6 cellular contexts compared by ENCODE assay signal in the genomic region with DNA sequence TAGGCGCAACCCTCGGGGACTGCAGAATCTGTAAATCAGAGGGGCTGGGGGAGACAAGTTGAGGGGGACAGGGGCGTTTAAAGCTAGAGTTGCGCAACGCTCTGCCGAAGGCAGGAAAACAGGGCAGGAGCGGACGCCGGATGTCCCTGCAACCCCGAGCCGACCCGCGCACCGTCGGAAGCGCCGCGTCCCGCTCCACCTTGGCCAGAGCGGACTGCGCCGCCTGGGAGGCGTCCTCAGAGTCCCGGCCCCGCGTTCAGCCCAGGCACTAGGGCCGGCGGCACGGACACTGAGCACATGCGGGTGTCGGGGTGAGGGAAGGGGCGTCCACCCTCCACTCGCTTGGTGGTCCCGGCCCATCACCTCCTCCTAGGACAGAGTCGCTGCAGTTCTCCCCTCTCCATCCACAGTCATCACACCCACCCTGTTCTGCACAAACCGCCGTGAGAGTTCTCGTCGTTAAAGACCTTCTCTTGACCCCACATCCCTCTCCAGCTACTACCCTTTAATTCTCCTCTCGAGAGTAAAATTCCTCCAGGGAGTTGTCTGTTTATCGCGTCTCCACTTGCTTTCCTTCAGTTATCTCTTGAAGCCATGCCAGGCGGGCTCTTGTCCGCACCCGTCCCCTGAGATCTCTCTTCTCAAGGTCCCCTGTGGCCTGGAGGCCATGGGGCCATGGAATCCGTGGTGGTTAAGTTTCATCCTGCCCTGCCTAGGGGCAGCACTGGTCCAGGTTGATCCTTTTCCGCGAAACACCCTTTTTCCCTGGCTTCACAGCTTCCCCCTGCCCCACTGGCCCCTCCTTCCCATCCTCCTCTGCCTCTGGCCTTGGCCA. TPM values are rescaled to one million over a fixed set of nuclear protein-coding genes. Genes with fewer than 3 reads are reported as not detected.
DNase-seq lines count a peak whose midpoint lies in the region; ATAC-seq and TF ChIP-seq lines count a peak whose summit lies in the region.

No MANE protein-coding gene starts in this region.

- peak overlapping the region; percentile 94 for H3K27ac ChIP-seq in psoas muscle

- peaks cover 37% of the 10 kb centered on the region for H3K4me1 Mint-ChIP-seq in activated T-cell treated with anti-CD3 and anti-CD28 coated beads, Interleukin-2, amount 50 U/mL, for 72 hours (ENCODE audit: low read depth)

- WGBS in psoas muscle, 3 donors: 16 to 24% (median 17%) methylated on average over 41 to 48 of the region's 48 CpGs

- no peaks in the 10 kb centered on the region for H3K9me3 Mint-ChIP-seq in activated T-cell treated with anti-CD3 and anti-CD28 coated beads, Interleukin-2, amount 50 U/mL, for 72 hours

- peak; percentile 14 to 35 for ATAC-seq in activated T-cell treated with anti-CD3 and anti-CD28 coated beads, Interleukin-2, amount 50 U/mL, for 72 hours (replicated peaks in 1 of 2)
- ATAC-seq in psoas muscle (peak in 1 of 4 donors; percentile 4), HG03342 (IDR thresholded peaks at IDR 0.05; ENCODE audit: unreplicated experiment) (no peak)

- intact Hi-C loops in psoas muscle (cut with DNase I): no loop called here

- peak; percentile 44 to 61 for DNase-seq in activated T-cell treated with anti-CD3 and anti-CD28 coated beads, Interleukin-2, amount 50 U/mL, for 72 hours
- no peak for DNase-seq in activated T-cell treated with anti-CD3 and anti-CD28 coated beads, Interleukin-2, amount 50 U/mL, for 48 hours
- DNase-seq in dermis blood vessel endothelial cell: peak; percentile 53
- DNase-seq in psoas muscle: peak; percentile 62 to 81
- DNase-seq in pons (ENCODE audit: low spot score): no peak

- H3K4me1 ChIP-seq in psoas muscle: peaks cover 25% of the 10 kb centered on the region

- H3K27ac Mint-ChIP-seq in activated T-cell treated with anti-CD3 and anti-CD28 coated beads, Interleukin-2, amount 50 U/mL, for 72 hours: peak overlapping the region; percentile 61

- peaks cover 25% of the 10 kb centered on the region for H3K27me3 Mint-ChIP-seq in activated T-cell treated with anti-CD3 and anti-CD28 coated beads, Interleukin-2, amount 50 U/mL, for 72 hours (ENCODE audit: low read depth)

- H3K9me3 ChIP-seq in psoas muscle: no peaks in the 10 kb centered on the region

- peaks cover 0 to 14% of the 10 kb centered on the region in 2 donors for H3K36me3 ChIP-seq in psoas muscle (ENCODE audit: insufficient read depth in 1 of 2, low read depth in 1 of 2)

- H3K36me3 Mint-ChIP-seq in activated T-cell treated with anti-CD3 and anti-CD28 coated beads, Interleukin-2, amount 50 U/mL, for 72 hours (ENCODE audit: insufficient read depth in 2 of 2): no peaks in the 10 kb centered on the region

- H3K4me3 ChIP-seq in psoas muscle: peak overlapping the region; percentile 85

- TF ChIP-seq CTCF in psoas muscle (IDR thresholded peaks at IDR 0.05): no peak

- H3K27me3 ChIP-seq in psoas muscle (ENCODE audit: insufficient read depth in 3 of 3, low read length in 2 of 3): no peaks in the 10 kb centered on the region

- H3K4me3 Mint-ChIP-seq in activated T-cell treated with anti-CD3 and anti-CD28 coated beads, Interleukin-2, amount 50 U/mL, for 72 hours: peak overlapping the region; percentile 84 to 85

RNA-seq across cellular contexts. Expression of gene PDLIM7, which starts 0.8 kb away (rescaled TPM):
- 10 to 100 TPM; 87.5 to 93.9 TPM for total RNA-seq in activated T-cell treated with anti-CD3 and anti-CD28 coated beads, Interleukin-2, amount 50 U/mL, for 72 hours
- total RNA-seq in dermis blood vessel endothelial cell (38.3 and 73.0 TPM in 2 replicates), psoas muscle (100 to 1,000 TPM; 134 to 221 (median 161) TPM)
- 100 to 1,000 TPM; 174 to 254 (median 221) TPM for polyA plus RNA-seq in psoas muscle

RNA-seq across cellular contexts. Expression of gene DOK3, which starts 11.4 kb away (rescaled TPM):
- 1 to 10 TPM; 4.0 to 5.7 TPM for total RNA-seq in activated T-cell treated with anti-CD3 and anti-CD28 coated beads, Interleukin-2, amount 50 U/mL, for 72 hours
- total RNA-seq in dermis blood vessel endothelial cell (2.0 and 4.6 TPM in 2 replicates), psoas muscle (1 to 10 TPM; 2.4 to 5.4 (median 3.1) TPM)
- polyA plus RNA-seq in psoas muscle: 1 to 10 TPM in 2 of 3 donors, under 1 TPM in 1; 0.44 to 5.0 (median 3.8) TPM

RNA-seq across cellular contexts. Expression of gene DDX41, which starts 18.5 kb away (rescaled TPM):
- 100 to 1,000 TPM in 1 of 2 donors, 10 to 100 TPM in 1; 89.2 to 117 TPM for total RNA-seq in activated T-cell treated with anti-CD3 and anti-CD28 coated beads, Interleukin-2, amount 50 U/mL, for 72 hours
- total RNA-seq in dermis blood vessel endothelial cell (68.2 and 98.8 TPM in 2 replicates), psoas muscle (10 to 100 TPM; 37.2 to 41.0 (median 40.2) TPM)
- 10 to 100 TPM; 45.6 to 71.6 (median 57.3) TPM for polyA plus RNA-seq in psoas muscle

RNA-seq across cellular contexts. Expression of gene DBN1, which starts 24.8 kb away (rescaled TPM):
- 10 to 100 TPM; 69.5 to 98.8 TPM for total RNA-seq in activated T-cell treated with anti-CD3 and anti-CD28 coated beads, Interleukin-2, amount 50 U/mL, for 72 hours
- total RNA-seq in dermis blood vessel endothelial cell (147 and 157 TPM in 2 replicates), psoas muscle (10 to 100 TPM; 17.7 to 28.4 (median 24.3) TPM)
- polyA plus RNA-seq in psoas muscle: 10 to 100 TPM in 2 of 3 donors, 1 to 10 TPM in 1; 8.1 to 20.8 (median 20.1) TPM

RNA-seq across cellular contexts. Expression of gene PRR7, which starts 51.6 kb away (rescaled TPM):
- 10 to 100 TPM; 12.1 to 16.0 TPM for total RNA-seq in activated T-cell treated with anti-CD3 and anti-CD28 coated beads, Interleukin-2, amount 50 U/mL, for 72 hours
- 4.5 and 4.8 TPM in 2 replicates for total RNA-seq in dermis blood vessel endothelial cell
- 1 to 10 TPM in 3 of 4 donors, under 1 TPM in 1; 0.88 to 2.6 (median 1.8) TPM for total RNA-seq in psoas muscle
- polyA plus RNA-seq in psoas muscle: 1 to 10 TPM in 1 of 3 donors, under 1 TPM in 2; 0.39 to 3.8 (median 0.48) TPM

Comparison
In these comparisons a context has a peak if more than half of its experiments do, and no peak if none do; other contexts are left out.
1. DNase-seq: peak in activated T-cell treated with anti-CD3 and anti-CD28 coated beads, Interleukin-2, amount 50 U/mL, for 72 hours (2 of 2), dermis blood vessel endothelial cell (single experiment) and psoas muscle (2 of 2); none in activated T-cell treated with anti-CD3 and anti-CD28 coated beads, Interleukin-2, amount 50 U/mL, for 48 hours (0 of 2) and pons (single experiment).